ENCODE assay signal across 34 cellular contexts in genomic region chr7:147231275-147231674, GRCh38.
"Had no signal": no experiment of that assay in that cellular context is flagged by ENCODE, and none has a peak within 500 bp of the region (broad histone marks: within the 10 kb centered on the region; RNA-seq: fewer than 3 reads in every experiment).

No MANE protein-coding gene starts in this region.

- H3K36me3 ChIP-seq: adrenal gland, ascending aorta, brain microvascular endothelial cell, breast epithelium, cardiac muscle cell had no signal

- FAIRE-seq: astrocyte, bronchial epithelial cell had no signal

- DNase-seq: activated effector memory CD4-positive, alpha-beta T cell treated with anti-CD3 and anti-CD28 coated beads, Interleukin-2, amount 50 U/mL, for 16 hours; activated effector memory CD4-positive, alpha-beta T cell treated with Interleukin-2 at 50 U/mL for 16 hours; activated gamma-delta T cell; activated gamma-delta T cell treated with Interleukin-2 at 50 U/mL for 16 hours; activated naive CD4-positive, alpha-beta T cell; activated naive CD4-positive, alpha-beta T cell treated with anti-CD3 and anti-CD28 coated beads for 36 hours; activated naive CD4-positive, alpha-beta T cell treated with anti-CD3 and anti-CD28 coated beads, Interleukin-2, amount 10 ng/mL, durations not matched to agents 7 days and 5 days; activated naive CD4-positive, alpha-beta T cell treated with anti-CD3 and anti-CD28 coated beads, Interleukin-2, amount 50 U/mL, for 16 hours; activated naive CD4-positive, alpha-beta T cell treated with Interleukin-2 at 50 U/mL for 16 hours; activated naive CD8-positive, alpha-beta T cell treated with anti-CD3 and anti-CD28 coated beads for 36 hours; activated naive CD8-positive, alpha-beta T cell treated with anti-CD3 and anti-CD28 coated beads, Interleukin-2, amount 10 ng/mL, durations not matched to agents 7 days and 5 days; activated naive CD8-positive, alpha-beta T cell treated with anti-CD3 and anti-CD28 coated beads, Interleukin-2, amount 50 U/mL, for 24 hours; activated T-cell treated with anti-CD3 and anti-CD28 coated beads, Interleukin-2, amount 50 U/mL, for 1 hour; activated T-cell treated with anti-CD3 and anti-CD28 coated beads, Interleukin-2, amount 50 U/mL, for 24 hours; activated T-cell treated with anti-CD3 and anti-CD28 coated beads, Interleukin-2, amount 50 U/mL, for 4 hours; activated T-cell treated with anti-CD3 and anti-CD28 coated beads, Interleukin-2, amount 50 U/mL, for 48 hours; activated T-cell treated with anti-CD3 and anti-CD28 coated beads, Interleukin-2, amount 50 U/mL, for 72 hours; adrenal gland; amniotic stem cell; amygdala; anterior cingulate cortex; aorta; body of pancreas; brain microvascular endothelial cell; caudate nucleus; central memory CD4-positive, alpha-beta T cell; cerebellar nuclear complex had no signal

- H3K27ac ChIP-seq: adrenal gland, ascending aorta, body of pancreas, brain microvascular endothelial cell, breast epithelium, cardiac muscle cell had no signal

- H3K27me3 ChIP-seq: adrenal gland, ascending aorta, body of pancreas, brain microvascular endothelial cell, breast epithelium, cardiac muscle cell had no signal

- H3K4me3 ChIP-seq: adrenal gland, ascending aorta, body of pancreas, breast epithelium, cardiac muscle cell had no signal

- H3K9me3 ChIP-seq: adrenal gland, body of pancreas, breast epithelium had no signal

- ATAC-seq: activated naive CD4-positive, alpha-beta T cell treated with anti-CD3 and anti-CD28 coated beads, Interleukin-2, amount 50 U/mL, for 72 hours; activated naive CD8-positive, alpha-beta T cell treated with anti-CD3 and anti-CD28 coated beads, Interleukin-2, amount 50 U/mL, for 24 hours; activated T-cell treated with anti-CD3 and anti-CD28 coated beads, Interleukin-2, amount 50 U/mL, for 4 hours; activated T-cell treated with anti-CD3 and anti-CD28 coated beads, Interleukin-2, amount 50 U/mL, for 72 hours; activated T-helper 17 cell treated with anti-CD3 and anti-CD28 coated beads, Interleukin-2, amount 50 U/mL, for 72 hours; body of pancreas had no signal

- H3K4me1 ChIP-seq: adrenal gland, ascending aorta, body of pancreas, breast epithelium had no signal
